ENCODE assay signal across 14 cellular contexts in the genomic region with DNA sequence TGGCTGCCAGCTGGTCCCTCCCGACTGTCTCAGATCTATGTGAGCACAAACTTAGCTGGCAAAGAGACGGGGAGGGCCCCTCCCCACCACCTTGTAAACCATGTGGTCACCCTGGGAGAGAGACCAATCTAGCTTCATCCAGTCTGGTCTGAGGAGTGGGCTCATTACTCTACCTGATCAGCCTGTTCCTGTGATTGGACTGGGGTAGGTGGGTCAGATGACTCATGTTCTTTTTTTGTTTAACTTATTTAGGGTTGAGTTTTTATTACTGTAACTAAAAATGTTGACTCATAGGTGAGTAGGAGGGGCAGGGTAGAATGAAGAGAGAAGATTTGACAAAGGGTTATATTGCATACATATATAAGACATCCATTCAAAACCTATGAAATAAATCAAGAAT. TPM values are rescaled to one million over a fixed set of nuclear protein-coding genes. Genes with fewer than 3 reads are reported as not detected.
DNase-seq lines count a peak whose midpoint lies in the region; ATAC-seq and TF ChIP-seq lines count a peak whose summit lies in the region.
"Had no signal": no experiment of that assay in that cellular context is flagged by ENCODE, and none has a peak within 500 bp of the region (broad histone marks: within the 10 kb centered on the region; RNA-seq: fewer than 3 reads in every experiment).

No MANE protein-coding gene starts in this region.

- no peaks in the 10 kb centered on the region for H4K20me1 ChIP-seq in PC-3 (ENCODE audit: low read length)

- no peaks in the 10 kb centered on the region for H3K36me3 Mint-ChIP-seq in activated naive CD4-positive, alpha-beta T cell treated with anti-CD3 and anti-CD28 coated beads, Interleukin-2, amount 50 U/mL, for 24 hours
- H3K36me3 Mint-ChIP-seq: natural killer cell treated with Interleukin-12 subunit alpha and Interleukin-12 subunit beta and Interleukin-15 and Interleukin-18, amount 100 ng/mL, for 72 hours had no signal

- H3K4me2 ChIP-seq in PC-3 (ENCODE audit: low read length) = peak overlapping the region; percentile 63
- H3K4me2 ChIP-seq: BLaER1 had no signal

- H3K4me1 Mint-ChIP-seq in activated naive CD4-positive, alpha-beta T cell treated with anti-CD3 and anti-CD28 coated beads, Interleukin-2, amount 50 U/mL, for 24 hours = peaks cover 35% of the 10 kb centered on the region

- no peaks in the 10 kb centered on the region for H3K9me2 ChIP-seq in PC-3 (replicated peaks; ENCODE audit: low read length)

- H3K9me3 ChIP-seq in PC-3 (ENCODE audit: low read length) (no peaks in the 10 kb centered on the region), A673 (ENCODE audit: low read depth, low read length, poor library complexity, severe bottlenecking) (no peaks in the 10 kb centered on the region)
- H3K9me3 ChIP-seq: BLaER1, Peyer's patch had no signal

- H3K9me3 Mint-ChIP-seq in activated naive CD4-positive, alpha-beta T cell treated with anti-CD3 and anti-CD28 coated beads, Interleukin-2, amount 50 U/mL, for 24 hours = no peaks in the 10 kb centered on the region
- H3K9me3 Mint-ChIP-seq: natural killer cell treated with Interleukin-12 subunit alpha and Interleukin-12 subunit beta and Interleukin-15 and Interleukin-18, amount 100 ng/mL, for 72 hours had no signal

- intact Hi-C loops in PC-3 (cut with micrococcal nuclease) = loop anchor here (1.0 to 5.0 kb wide), 2 partner anchors 38 to 583 kb away; no protein-coding TSS in a partner anchor
- intact Hi-C loops in A673 (cut with micrococcal nuclease; ENCODE audit: unreplicated experiment) = loop anchor here (5.0 kb wide), 1 partner anchor 108 kb away; no protein-coding TSS in a partner anchor

- H3K9ac ChIP-seq in PC-3 (ENCODE audit: low read length) = peak overlapping the region; percentile 52
- H3K9ac ChIP-seq: BLaER1 had no signal

- CTCF ChIA-PET in PC-3 (lab: Charles Lee) = no interaction called here
- CTCF ChIA-PET in A673 (lab: Charles Lee) = no interaction called here

- no peak for DNase-seq in activated naive CD4-positive, alpha-beta T cell treated with anti-CD3 and anti-CD28 coated beads, Interleukin-2, amount 50 U/mL, for 16 hours
- DNase-seq in PC-3 (peak; percentile 90), epithelial cell of esophagus (ENCODE audit: low read depth) (peak; percentile 53), erythroblast (lab: John Stamatoyannopoulos, UW) (no peak), A673 (ENCODE audit: low spot score) (no peak)
- DNase-seq in stimulated activated naive CD8-positive, alpha-beta T cell treated with anti-CD3 and anti-CD28 coated beads, Interleukin-15, Interleukin-2, amounts not matched to agents 100 U/mL and 50 U/mL, for 24 hours = no peak
- DNase-seq: activated effector memory CD4-positive, alpha-beta T cell treated with Interleukin-2 at 50 U/mL for 16 hours; cortex of kidney; kidney glomerular epithelial cell; Peyer's patch had no signal

- peak overlapping the region; percentile 90 for H3K27ac Mint-ChIP-seq in activated naive CD4-positive, alpha-beta T cell treated with anti-CD3 and anti-CD28 coated beads, Interleukin-2, amount 50 U/mL, for 24 hours

- H3K4me3 ChIP-seq in PC-3 (ENCODE audit: low read length) (peak overlapping the region; percentile 25; the same call in 1 of the 2 replicates), epithelial cell of esophagus (ENCODE audit: low read length) (no peak overlapping the region), A673 (ENCODE audit: low read depth, low read length, poor library complexity, severe bottlenecking) (no peak overlapping the region)
- H3K4me3 ChIP-seq: BLaER1, Peyer's patch had no signal

- ATAC-seq in PC-3 = peak; percentile 51
- ATAC-seq in stimulated activated naive CD8-positive, alpha-beta T cell treated with anti-CD3 and anti-CD28 coated beads, Interleukin-15, Interleukin-2, amounts not matched to agents 100 U/mL and 50 U/mL, for 24 hours = peak; percentile 9
- ATAC-seq in HG02870 (IDR thresholded peaks at IDR 0.05; ENCODE audit: unreplicated experiment) = no peak
- ATAC-seq: natural killer cell treated with Interleukin-12 subunit alpha and Interleukin-12 subunit beta and Interleukin-15 and Interleukin-18, amount 100 ng/mL, for 72 hours had no signal

- BruUV-seq in PC-3 (replicated peaks; lab: Mats Ljungman, UMichigan) (no TSS peak), A673 (replicated peaks; lab: Mats Ljungman, UMichigan) (no TSS peak)

- peaks cover 6% of the 10 kb centered on the region for H3K27me3 Mint-ChIP-seq in activated naive CD4-positive, alpha-beta T cell treated with anti-CD3 and anti-CD28 coated beads, Interleukin-2, amount 50 U/mL, for 24 hours

- no peaks in the 10 kb centered on the region for H3F3A ChIP-seq in PC-3 (ENCODE audit: low read length, unreplicated experiment)

- peaks cover 22% of the 10 kb centered on the region for H3K79me2 ChIP-seq in PC-3 (ENCODE audit: low read length)

- H3K27ac ChIP-seq in PC-3 (ENCODE audit: low read length) = peak overlapping the region; percentile 89
- no peak overlapping the region for H3K27ac ChIP-seq in A673 (ENCODE audit: low read depth, low read length, poor library complexity, severe bottlenecking)
- H3K27ac ChIP-seq: BLaER1, Peyer's patch had no signal

- H3K27me3 ChIP-seq in PC-3 (ENCODE audit: low read length) = no peaks in the 10 kb centered on the region
- H3K27me3 ChIP-seq in A673 (replicated peaks; ENCODE audit: insufficient read depth, low read depth, low read length, poor library complexity) = no peaks in the 10 kb centered on the region
- H3K27me3 ChIP-seq: BLaER1, Peyer's patch had no signal

- TF ChIP-seq POLR2A in erythroblast (IDR thresholded peaks at IDR 0.05; ENCODE audit: low read length) = no peak

- TF ChIP-seq CTCF in PC-3 (conservative IDR thresholded peaks at IDR 0.05; ENCODE audit: low read depth, low read length) (no peak), epithelial cell of esophagus (IDR thresholded peaks at IDR 0.05; ENCODE audit: insufficient read depth, low read depth, low read length, missing control alignments) (no peak), A673 (conservative IDR thresholded peaks at IDR 0.05; ENCODE audit: low read depth, low read length) (no peak)

- H3K36me3 ChIP-seq in PC-3 (ENCODE audit: low read depth, low read length) = no peaks in the 10 kb centered on the region
- H3K36me3 ChIP-seq in A673 (ENCODE audit: insufficient read depth, low read length, poor library complexity, severe bottlenecking) = peaks cover 8% of the 10 kb centered on the region
- H3K36me3 ChIP-seq: BLaER1, Peyer's patch had no signal

- POLR2A ChIA-PET in PC-3 (lab: Charles Lee; ENCODE audit: unreplicated experiment) = no interaction called here
- POLR2A ChIA-PET in A673 (lab: Charles Lee; ENCODE audit: low non-redundant PET) = no interaction called here

- H2AFZ ChIP-seq in PC-3 (ENCODE audit: low read length) = peak overlapping the region; percentile 58

- H3K4me1 ChIP-seq in PC-3 (ENCODE audit: insufficient read depth, low read length) (peaks cover 37% of the 10 kb centered on the region), A673 (ENCODE audit: insufficient read depth, low read length, poor library complexity, severe bottlenecking) (peaks cover 8% of the 10 kb centered on the region)

- peak overlapping the region; percentile 56 for H3K4me3 Mint-ChIP-seq in activated naive CD4-positive, alpha-beta T cell treated with anti-CD3 and anti-CD28 coated beads, Interleukin-2, amount 50 U/mL, for 24 hours
- H3K4me3 Mint-ChIP-seq: natural killer cell treated with Interleukin-12 subunit alpha and Interleukin-12 subunit beta and Interleukin-15 and Interleukin-18, amount 100 ng/mL, for 72 hours had no signal

RNA-seq across cellular contexts. Expression of gene GSTA4, which starts 4.7 kb away (rescaled TPM):
- total RNA-seq in PC-3 (2014; rRNA removed) (10.1 and 20.9 TPM in 2 replicates), A673 (2021) (30.8 and 39.2 TPM in 2 replicates)

Comparison
In these comparisons a context has a peak if more than half of its experiments do, and no peak if none do; other contexts are left out.
1. DNase-seq: peak in PC-3 (single experiment) and epithelial cell of esophagus (single experiment); none in activated naive CD4-positive, alpha-beta T cell treated with anti-CD3 and anti-CD28 coated beads, Interleukin-2, amount 50 U/mL, for 16 hours (single experiment), stimulated activated naive CD8-positive, alpha-beta T cell treated with anti-CD3 and anti-CD28 coated beads, Interleukin-15, Interleukin-2, amounts not matched to agents 100 U/mL and 50 U/mL, for 24 hours (single experiment), erythroblast (0 of 2) and A673 (single experiment).